8 cellular contexts compared by ENCODE assay signal in genomic region chr1:1355376-1355775, GRCh38. TPM values are rescaled to one million over a fixed set of nuclear protein-coding genes. Genes with fewer than 3 reads are reported as not detected.
DNase-seq lines count a peak whose midpoint lies in the region; ATAC-seq and TF ChIP-seq lines count a peak whose summit lies in the region.

No MANE protein-coding gene starts in this region.

- H3K36me3 ChIP-seq in esophagus squamous epithelium: peaks cover 0 to 23% (median 0%) of the 10 kb centered on the region in 3 donors

- TF ChIP-seq CTCF in esophagus squamous epithelium (IDR thresholded peaks at IDR 0.05): no peak

- peak overlapping the region in 3 of 4 donors; percentile 82 to 92 (median 88) for H3K27ac ChIP-seq in esophagus squamous epithelium

- H3K27me3 ChIP-seq in esophagus squamous epithelium: peaks cover 0 to 84% (median 12%) of the 10 kb centered on the region in 4 donors

- no CpG with 5 or more reads among the region's 57 CpGs for WGBS in esophagus squamous epithelium, 2 donors

- no peaks in the 10 kb centered on the region for H3K9me3 ChIP-seq in esophagus squamous epithelium

- peak overlapping the region in 2 of 4 donors; percentile 50 to 61 for H3K4me3 ChIP-seq in esophagus squamous epithelium

- DNase-seq in DMS79 treated with DMSO at 0.1 percent for 48 hours (lab: John Stamatoyannopoulos, UW) (peak; percentile 16), NCI-H2227 (lab: John Stamatoyannopoulos, UW; ENCODE audit: unreplicated experiment) (peak; percentile 67), esophagus squamous epithelium (lab: John Stamatoyannopoulos, UW) (no peak), retina (peak; percentile 55), NCI-H1092 (lab: John Stamatoyannopoulos, UW) (no peak), SKM-1 treated with dmso at 0.1 percent for 144 hours (lab: John Stamatoyannopoulos, UW; ENCODE audit: unreplicated experiment) (no peak)

- ATAC-seq in GM21786 (IDR thresholded peaks at IDR 0.05; ENCODE audit: unreplicated experiment): no peak
- ATAC-seq in HG02623 (IDR thresholded peaks at IDR 0.05; ENCODE audit: unreplicated experiment): no peak

- intact Hi-C loops in esophagus squamous epithelium (cut with DNase I): no loop called here

- H3K4me1 ChIP-seq in esophagus squamous epithelium: peaks cover 53 to 93% (median 57%) of the 10 kb centered on the region in 3 donors

- TF ChIP-seq POLR2A in esophagus squamous epithelium (IDR thresholded peaks at IDR 0.05): no peak

RNA-seq across cellular contexts. Expression of gene MXRA8, which starts 3.0 kb away (rescaled TPM):
- total RNA-seq in esophagus squamous epithelium: 10 to 100 TPM in 2 of 4 donors, 1 to 10 TPM in 1, under 1 TPM in 1; 0.45 to 33.8 (median 12.8) TPM

RNA-seq across cellular contexts. Expression of gene DVL1, which starts 6.2 kb away (rescaled TPM):
- total RNA-seq in esophagus squamous epithelium: 100 to 1,000 TPM in 1 of 4 donors, 10 to 100 TPM in 3; 63.5 to 111 (median 88.0) TPM

RNA-seq across cellular contexts. Expression of gene AURKAIP1, which starts 19.6 kb away (rescaled TPM):
- total RNA-seq in esophagus squamous epithelium: 100 to 1,000 TPM in 3 of 4 donors, 10 to 100 TPM in 1; 92.7 to 134 (median 123) TPM

RNA-seq across cellular contexts. Expression of gene TAS1R3, which starts 24.3 kb away (rescaled TPM):
- under 1 TPM; 0.13 to 0.57 (median 0.30) TPM for total RNA-seq in esophagus squamous epithelium

RNA-seq across cellular contexts. Expression of gene CPTP, which starts 30.8 kb away (rescaled TPM):
- total RNA-seq in esophagus squamous epithelium: 10 to 100 TPM; 27.7 to 75.2 (median 33.4) TPM

Comparison
In these comparisons a context has a peak if more than half of its experiments do, and no peak if none do; other contexts are left out.
1. DNase-seq: peak in DMS79 treated with DMSO at 0.1 percent for 48 hours (single experiment), NCI-H2227 (single experiment) and retina (single experiment); none in esophagus squamous epithelium (single experiment), NCI-H1092 (single experiment) and SKM-1 treated with dmso at 0.1 percent for 144 hours (single experiment).